14 cellular contexts compared by ENCODE assay signal in the genomic region with DNA sequence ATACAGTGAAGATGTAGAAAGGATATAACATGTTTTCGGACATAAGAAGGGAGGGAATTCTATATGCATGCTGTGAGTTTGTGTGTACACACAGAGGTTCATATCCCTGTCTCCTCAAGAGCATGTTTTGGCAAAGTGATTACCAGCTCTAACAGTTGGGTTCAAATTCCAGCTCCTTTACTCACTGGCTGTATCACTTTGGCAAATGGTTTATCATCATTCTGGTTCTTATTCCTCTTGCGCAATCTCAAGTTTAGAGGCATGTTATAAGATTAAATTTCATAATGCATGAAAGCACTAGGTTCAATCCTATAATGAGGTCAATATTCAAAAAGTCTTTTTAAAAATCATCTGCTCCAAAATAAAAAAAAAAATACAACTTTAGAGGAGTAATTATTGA.
"Had no signal": no experiment of that assay in that cellular context is flagged by ENCODE, and none has a peak within 500 bp of the region (broad histone marks: within the 10 kb centered on the region; RNA-seq: fewer than 3 reads in every experiment).

No MANE protein-coding gene starts in this region.

- DNase-seq: activated CD4-positive, alpha-beta T cell treated with anti-CD3 and anti-CD28 coated beads for 48 hours; activated naive CD4-positive, alpha-beta T cell; caudate nucleus; cortex of kidney; effector memory CD8-positive, alpha-beta T cell; erythroblast; glutamatergic neuron; nephron progenitor cell; stimulated activated CD4-positive, alpha-beta T cell treated with anti-CD3 and anti-CD28 coated beads, Interleukin-2, amount 100 ng/mL, for 24 hours; stimulated activated naive B cell treated with anti-CD40 and anti-IgM and Interleukin-4, amounts not matched to agents 10 μg/mL and 1 μg/mL and 100 μg/mL, for 72 hours; T-helper 1 cell had no signal

- H3K4me3 ChIP-seq: prostate gland had no signal

- ATAC-seq: effector memory CD8-positive, alpha-beta T cell; left lobe of liver; sciatic nerve; stimulated activated naive B cell treated with anti-CD40 and anti-IgM and Interleukin-4, amounts not matched to agents 10 μg/mL and 1 μg/mL and 100 μg/mL, for 72 hours had no signal

- H3K4me1 ChIP-seq: prostate gland had no signal

- H3K36me3 ChIP-seq: prostate gland had no signal

- H3K27ac ChIP-seq: prostate gland had no signal

- H3K9me3 ChIP-seq: prostate gland had no signal
